In genomic region chr16:23423496-23424049, GRCh38 we compare ENCODE assay signal across 8 cellular contexts. TPM values are rescaled to one million over a fixed set of nuclear protein-coding genes. Genes with fewer than 3 reads are reported as not detected.
DNase-seq lines count a peak whose midpoint lies in the region; ATAC-seq and TF ChIP-seq lines count a peak whose summit lies in the region.

No MANE protein-coding gene starts in this region.

- no peaks in the 10 kb centered on the region for H3K4me1 Mint-ChIP-seq in activated naive CD8-positive, alpha-beta T cell treated with anti-CD3 and anti-CD28 coated beads, Interleukin-2, amount 50 U/mL, for 24 hours

- no peaks in the 10 kb centered on the region for H3K9me3 ChIP-seq in Peyer's patch

- no peaks in the 10 kb centered on the region for H3K9me3 Mint-ChIP-seq in activated naive CD8-positive, alpha-beta T cell treated with anti-CD3 and anti-CD28 coated beads, Interleukin-2, amount 50 U/mL, for 24 hours

- no peak overlapping the region for H3K27ac Mint-ChIP-seq in activated naive CD8-positive, alpha-beta T cell treated with anti-CD3 and anti-CD28 coated beads, Interleukin-2, amount 50 U/mL, for 24 hours

- H3K27me3 ChIP-seq in Peyer's patch, result no peaks in the 10 kb centered on the region

- no peak for ATAC-seq in activated naive CD8-positive, alpha-beta T cell treated with anti-CD3 and anti-CD28 coated beads, Interleukin-2, amount 50 U/mL, for 24 hours
- ATAC-seq in GM21737 (IDR thresholded peaks at IDR 0.05; ENCODE audit: unreplicated experiment) (no peak), HG02678 (IDR thresholded peaks at IDR 0.05; ENCODE audit: unreplicated experiment) (no peak)

- peak overlapping the region; percentile 58 to 90 (median 82) for H3K27ac ChIP-seq in Peyer's patch

- H3K4me3 Mint-ChIP-seq in activated naive CD8-positive, alpha-beta T cell treated with anti-CD3 and anti-CD28 coated beads, Interleukin-2, amount 50 U/mL, for 24 hours, result no peak overlapping the region

- TF ChIP-seq CTCF in Peyer's patch (IDR thresholded peaks at IDR 0.05) (no peak), fibroblast of villous mesenchyme (IDR thresholded peaks at IDR 0.05; ENCODE audit: insufficient read depth, low read depth, low read length) (no peak), retinal pigment epithelial cell (conservative IDR thresholded peaks at IDR 0.05; ENCODE audit: low read depth, low read length) (no peak)

- H3K27me3 Mint-ChIP-seq in activated naive CD8-positive, alpha-beta T cell treated with anti-CD3 and anti-CD28 coated beads, Interleukin-2, amount 50 U/mL, for 24 hours, result no peaks in the 10 kb centered on the region

- H3K4me3 ChIP-seq in Peyer's patch (no peak overlapping the region), fibroblast of villous mesenchyme (ENCODE audit: low read depth, low read length) (no peak overlapping the region), retinal pigment epithelial cell (ENCODE audit: low read length) (no peak overlapping the region)

- DNase-seq in DMS79 treated with DMSO at 0.1 percent for 48 hours (lab: John Stamatoyannopoulos, UW) (peak; percentile 64), Peyer's patch (peak; percentile 32 to 85 (median 59)), fibroblast of villous mesenchyme (ENCODE audit: low read depth) (peak; percentile 98), retinal pigment epithelial cell (ENCODE audit: low read depth) (peak; percentile 86), GM19240 (ENCODE audit: insufficient read length, low spot score) (no peak)
- DNase-seq in activated naive CD8-positive, alpha-beta T cell treated with anti-CD3 and anti-CD28 coated beads, Interleukin-2, amount 50 U/mL, for 24 hours, result no peak

- peaks cover 0 to 8% (median 0%) of the 10 kb centered on the region in 3 donors for H3K36me3 ChIP-seq in Peyer's patch

- H3K36me3 Mint-ChIP-seq in activated naive CD8-positive, alpha-beta T cell treated with anti-CD3 and anti-CD28 coated beads, Interleukin-2, amount 50 U/mL, for 24 hours (ENCODE audit: low read depth), result peaks cover 19% of the 10 kb centered on the region

- no peak for TF ChIP-seq POLR2A in Peyer's patch (IDR thresholded peaks at IDR 0.05)

- peaks cover 0 to 24% (median 0%) of the 10 kb centered on the region in 4 donors for H3K4me1 ChIP-seq in Peyer's patch

RNA-seq across cellular contexts. Expression of gene COG7, which starts 29.4 kb away (rescaled TPM):
- total RNA-seq in Peyer's patch (10 to 100 TPM; 20.1 to 81.7 (median 50.4) TPM), fibroblast of villous mesenchyme (23.5 and 29.4 TPM in 2 replicates)

Comparison
In these comparisons a context has a peak if more than half of its experiments do, and no peak if none do; other contexts are left out.
1. DNase-seq: peak in DMS79 treated with DMSO at 0.1 percent for 48 hours (single experiment), Peyer's patch (3 of 3), fibroblast of villous mesenchyme (single experiment) and retinal pigment epithelial cell (single experiment); none in activated naive CD8-positive, alpha-beta T cell treated with anti-CD3 and anti-CD28 coated beads, Interleukin-2, amount 50 U/mL, for 24 hours (single experiment) and GM19240 (single experiment).